ENCODE assay signal across 1 cellular context in genomic region chr1:2571348-2571747, GRCh38.
TF ChIP-seq lines count a peak whose summit lies in the region.

No MANE protein-coding gene starts in this region.

TF ChIP-seq in HepG2, 621 proteins besides CTCF, POLR2A, EP300 and RAD21 (continued from another document and continues in another):
- TF ChIP-seq ZNF614 (CRISPR knock-in tag; IDR thresholded peaks at IDR 0.05; ENCODE audit: borderline replicate concordance) (0 out of 2 replicates have a peak, but pooled peaks have one; percentile 19), ZNF713 (CRISPR knock-in tag; IDR thresholded peaks at IDR 0.05) (no peak), CSRNP1 (CRISPR knock-in tag; IDR thresholded peaks at IDR 0.05) (no peak), RORA (CRISPR knock-in tag; IDR thresholded peaks at IDR 0.05) (no peak), TRIM24 (CRISPR knock-in tag; IDR thresholded peaks at IDR 0.05) (no peak), SMAD9 (CRISPR knock-in tag; IDR thresholded peaks at IDR 0.05) (no peak), ZBTB39 (CRISPR knock-in tag; IDR thresholded peaks at IDR 0.05) (no peak), ZC3H13 (CRISPR knock-in tag; IDR thresholded peaks at IDR 0.05) (no peak), ZNF709 (CRISPR knock-in tag; IDR thresholded peaks at IDR 0.05) (no peak), RNF2 (conservative IDR thresholded peaks at IDR 0.05; ENCODE audit: low read depth) (no peak), HMGXB3 (CRISPR knock-in tag; IDR thresholded peaks at IDR 0.05; ENCODE audit: borderline replicate concordance) (no peak), JUND (CRISPR knock-in tag; IDR thresholded peaks at IDR 0.05) (no peak), PHF21A (CRISPR knock-in tag; IDR thresholded peaks at IDR 0.05) (no peak), ZNF773 (CRISPR knock-in tag; IDR thresholded peaks at IDR 0.05; ENCODE audit: borderline replicate concordance) (no peak), KLF12 (CRISPR knock-in tag; IDR thresholded peaks at IDR 0.05; ENCODE audit: borderline replicate concordance) (no peak; the same call in 1 of the 2 replicates), ZHX1 (CRISPR knock-in tag; IDR thresholded peaks at IDR 0.05; ENCODE audit: low read depth) (no peak), MIXL1 (CRISPR knock-in tag; IDR thresholded peaks at IDR 0.05) (peak; percentile 15; the same call in 1 of the 2 replicates), SOX6 (IDR thresholded peaks at IDR 0.05) (no peak), SOX6 (CRISPR knock-in tag; IDR thresholded peaks at IDR 0.05) (peak; percentile 80), HDAC6 (IDR thresholded peaks at IDR 0.05; ENCODE audit: low read depth, low read length) (no peak), ETS1 (CRISPR knock-in tag; IDR thresholded peaks at IDR 0.05) (no peak), ELF1 (CRISPR knock-in tag; IDR thresholded peaks at IDR 0.05) (no peak), RCOR2 (CRISPR knock-in tag; IDR thresholded peaks at IDR 0.05) (peak; percentile 69; the same call in 1 of the 2 replicates), ZBTB26 (CRISPR knock-in tag; IDR thresholded peaks at IDR 0.05; ENCODE audit: borderline replicate concordance) (no peak), PPARG (CRISPR knock-in tag; conservative IDR thresholded peaks at IDR 0.05) (0 out of 2 replicates have a peak, but pooled peaks have one; percentile 33), ZNF414 (CRISPR knock-in tag; IDR thresholded peaks at IDR 0.05) (no peak), ZNF740 (CRISPR knock-in tag; IDR thresholded peaks at IDR 0.05) (no peak), CERS6 (CRISPR knock-in tag; IDR thresholded peaks at IDR 0.05) (no peak), NONO (IDR thresholded peaks at IDR 0.05) (no peak), NONO (CRISPR knock-in tag; conservative IDR thresholded peaks at IDR 0.05) (no peak), TGIF2 (CRISPR knock-in tag; IDR thresholded peaks at IDR 0.05) (no peak), ZNF7 (CRISPR knock-in tag; IDR thresholded peaks at IDR 0.05) (no peak), MYPOP (CRISPR knock-in tag; IDR thresholded peaks at IDR 0.05) (no peak), STAT6 (CRISPR knock-in tag; IDR thresholded peaks at IDR 0.05; ENCODE audit: borderline replicate concordance) (no peak), ZBTB7B (CRISPR knock-in tag; IDR thresholded peaks at IDR 0.05) (0 out of 2 replicates have a peak, but pooled peaks have one; percentile 25), ZNF326 (CRISPR knock-in tag; IDR thresholded peaks at IDR 0.05; ENCODE audit: borderline replicate concordance) (no peak), CSRNP2 (CRISPR knock-in tag; conservative IDR thresholded peaks at IDR 0.05; ENCODE audit: low read depth) (no peak)
